Comparison of ENCODE assay signal across 7 cellular contexts in genomic region chr10:93379366-93380042, GRCh38.
DNase-seq lines count a peak whose midpoint lies in the region; ATAC-seq and TF ChIP-seq lines count a peak whose summit lies in the region.

No MANE protein-coding gene starts in this region.

- TF ChIP-seq CTCF in gastroesophageal sphincter (IDR thresholded peaks at IDR 0.05) = no peak
- TF ChIP-seq CTCF in suprapubic skin (IDR thresholded peaks at IDR 0.05) = no peak
- no peak for TF ChIP-seq CTCF in GM23338 (conservative IDR thresholded peaks at IDR 0.05; ENCODE audit: low read depth in 2 of 2)

- H3K79me2 ChIP-seq in GM23338 (replicated peaks; ENCODE audit: insufficient read depth) = no peaks in the 10 kb centered on the region

- H3K27ac ChIP-seq in gastroesophageal sphincter = peak overlapping the region; percentile 2 to 88 (median 86)
- peak overlapping the region; percentile 34 for H3K27ac ChIP-seq in suprapubic skin
- H3K27ac ChIP-seq in GM23338 (ENCODE audit: low read depth) = no peak overlapping the region

- H3K36me3 ChIP-seq in gastroesophageal sphincter = peaks cover 6 to 48% of the 10 kb centered on the region in 2 donors
- peaks cover 48% of the 10 kb centered on the region for H3K36me3 ChIP-seq in suprapubic skin
- no peaks in the 10 kb centered on the region for H3K36me3 ChIP-seq in GM23338 (ENCODE audit: insufficient read depth)

- no peaks in the 10 kb centered on the region for H3K27me3 Mint-ChIP-seq in activated T-helper 1 cell treated with anti-CD3 and anti-CD28 coated beads, Interleukin-12 subunit alpha, Interleukin-12 subunit beta, Interleukin-2, Interleukin-4 antibody, amounts not matched to agents 30 ng/mL and 10 ng/mL and 1 ng/mL, durations not matched to agents 14 hours and 24 hours and 36 hours (ENCODE audit: insufficient read depth)
- peaks cover 4% of the 10 kb centered on the region for H3K27me3 Mint-ChIP-seq in GM23338 (ENCODE audit: insufficient read depth, low read depth, poor library complexity)

- no peak overlapping the region for H3K4me2 ChIP-seq in GM23338

- H3K9me3 Mint-ChIP-seq in activated T-helper 1 cell treated with anti-CD3 and anti-CD28 coated beads, Interleukin-12 subunit alpha, Interleukin-12 subunit beta, Interleukin-2, Interleukin-4 antibody, amounts not matched to agents 30 ng/mL and 10 ng/mL and 1 ng/mL, durations not matched to agents 14 hours and 24 hours and 36 hours = no peaks in the 10 kb centered on the region
- H3K9me3 Mint-ChIP-seq in GM23338 = no peaks in the 10 kb centered on the region

- TF ChIP-seq POLR2A in gastroesophageal sphincter (IDR thresholded peaks at IDR 0.05) = no peak
- no peak for TF ChIP-seq POLR2A in suprapubic skin (IDR thresholded peaks at IDR 0.05)

- no peaks in the 10 kb centered on the region for H3K9me3 ChIP-seq in gastroesophageal sphincter
- no peaks in the 10 kb centered on the region for H3K9me3 ChIP-seq in suprapubic skin

- H4K20me1 ChIP-seq in GM23338 (replicated peaks; ENCODE audit: insufficient read depth) = no peaks in the 10 kb centered on the region

- peaks cover 36% of the 10 kb centered on the region for H3K4me1 Mint-ChIP-seq in activated T-helper 1 cell treated with anti-CD3 and anti-CD28 coated beads, Interleukin-12 subunit alpha, Interleukin-12 subunit beta, Interleukin-2, Interleukin-4 antibody, amounts not matched to agents 30 ng/mL and 10 ng/mL and 1 ng/mL, durations not matched to agents 14 hours and 24 hours and 36 hours (ENCODE audit: low read depth)
- peaks cover 8% of the 10 kb centered on the region for H3K4me1 Mint-ChIP-seq in GM23338

- H3K4me3 Mint-ChIP-seq in activated T-helper 1 cell treated with anti-CD3 and anti-CD28 coated beads, Interleukin-12 subunit alpha, Interleukin-12 subunit beta, Interleukin-2, Interleukin-4 antibody, amounts not matched to agents 30 ng/mL and 10 ng/mL and 1 ng/mL, durations not matched to agents 14 hours and 24 hours and 36 hours = peak overlapping the region; percentile 52
- no peak overlapping the region for H3K4me3 Mint-ChIP-seq in GM23338

- ATAC-seq in gastroesophageal sphincter = no peak
- no peak for ATAC-seq in GM23338

- no peaks in the 10 kb centered on the region for H3K9me2 ChIP-seq in GM23338 (ENCODE audit: insufficient read depth)

- H3K27me3 ChIP-seq in gastroesophageal sphincter (no peaks in the 10 kb centered on the region), suprapubic skin (no peaks in the 10 kb centered on the region), GM23338 (ENCODE audit: insufficient read depth) (no peaks in the 10 kb centered on the region)

- H3K36me3 Mint-ChIP-seq in activated T-helper 1 cell treated with anti-CD3 and anti-CD28 coated beads, Interleukin-12 subunit alpha, Interleukin-12 subunit beta, Interleukin-2, Interleukin-4 antibody, amounts not matched to agents 30 ng/mL and 10 ng/mL and 1 ng/mL, durations not matched to agents 14 hours and 24 hours and 36 hours (ENCODE audit: low read depth) = peaks cover 5% of the 10 kb centered on the region
- no peaks in the 10 kb centered on the region for H3K36me3 Mint-ChIP-seq in GM23338 (ENCODE audit: low read depth)

- no peaks in the 10 kb centered on the region for H3F3A ChIP-seq in GM23338 (replicated peaks; ENCODE audit: low read depth)

- intact Hi-C loops in activated T-helper 1 cell treated with anti-CD3 and anti-CD28 coated beads, Interleukin-12 subunit alpha, Interleukin-12 subunit beta, Interleukin-2, Interleukin-4 antibody, amounts not matched to agents 30 ng/mL and 10 ng/mL and 1 ng/mL, durations not matched to agents 14 hours and 24 hours and 36 hours (cut with micrococcal nuclease) = loop anchor here (1.0 to 5.0 kb wide), 5 partner anchors 117 to 1167 kb away; partner anchors contain the start of genes CEP55, EXOC6 and FRA10AC1

- H2AFZ ChIP-seq in GM23338 = no peak overlapping the region

- TF ChIP-seq EP300 in gastroesophageal sphincter (IDR thresholded peaks at IDR 0.05) = no peak
- TF ChIP-seq EP300 in suprapubic skin (IDR thresholded peaks at IDR 0.05) = no peak

- H3K4me1 ChIP-seq in gastroesophageal sphincter (peaks cover 7 to 57% (median 9%) of the 10 kb centered on the region in 3 donors), suprapubic skin (peaks cover 24% of the 10 kb centered on the region), GM23338 (ENCODE audit: insufficient read depth) (no peaks in the 10 kb centered on the region)

- 31 to 60% methylated on average over 4 of the region's 5 CpGs for WGBS in gastroesophageal sphincter (ENCODE audit: low coverage in 1 of 2), 2 donors
- 71% methylated on average over 5 of the region's 5 CpGs for WGBS in suprapubic skin

- peak overlapping the region; percentile 96 for H3K27ac Mint-ChIP-seq in activated T-helper 1 cell treated with anti-CD3 and anti-CD28 coated beads, Interleukin-12 subunit alpha, Interleukin-12 subunit beta, Interleukin-2, Interleukin-4 antibody, amounts not matched to agents 30 ng/mL and 10 ng/mL and 1 ng/mL, durations not matched to agents 14 hours and 24 hours and 36 hours
- no peak overlapping the region for H3K27ac Mint-ChIP-seq in GM23338

- H3K4me3 ChIP-seq in gastroesophageal sphincter = no peak overlapping the region
- H3K4me3 ChIP-seq in suprapubic skin = no peak overlapping the region
- H3K4me3 ChIP-seq in GM23338 = no peak overlapping the region

- peak; percentile 92 for DNase-seq in M059J (ENCODE audit: low read depth)
- peak; percentile 35 for DNase-seq in activated T-helper 1 cell treated with anti-CD3 and anti-CD28 coated beads, Interleukin-12 subunit alpha, Interleukin-12 subunit beta, Interleukin-2, Interleukin-4 antibody, amounts not matched to agents 30 ng/mL and 10 ng/mL and 1 ng/mL, durations not matched to agents 14 hours and 24 hours and 36 hours (ENCODE audit: low spot score)
- no peak for DNase-seq in suprapubic skin (ENCODE audit: low spot score in 2 of 2)
- no peak for DNase-seq in GM23338 (ENCODE audit: low spot score)
- DNase-seq in NCI-H1694 treated with DMSO at 0.1 percent for 48 hours (lab: John Stamatoyannopoulos, UW) = no peak
- no peak for DNase-seq in putamen (ENCODE audit: low spot score)

TF ChIP-seq in GM23338, 12 proteins besides CTCF, POLR2A, EP300 and RAD21 (continues in another document):
- TF ChIP-seq ETS1 (IDR thresholded peaks at IDR 0.05) = no peak
- no peak for TF ChIP-seq STAT1 (IDR thresholded peaks at IDR 0.05; ENCODE audit: unreplicated experiment)
- TF ChIP-seq EZH2 (IDR thresholded peaks at IDR 0.05; ENCODE audit: low read depth, unreplicated experiment) = no peak
- TF ChIP-seq JUNB (IDR thresholded peaks at IDR 0.05; ENCODE audit: unreplicated experiment) = no peak
- TF ChIP-seq POLR2AphosphoS5 (IDR thresholded peaks at IDR 0.05; ENCODE audit: low read depth) = no peak
- no peak for TF ChIP-seq ZNF114 (CRISPR knock-in tag; IDR thresholded peaks at IDR 0.05)
- TF ChIP-seq EZH2phosphoT487 (IDR thresholded peaks at IDR 0.05; ENCODE audit: unreplicated experiment) = no peak

Comparison
In these comparisons a context has a peak if more than half of its experiments do, and no peak if none do; other contexts are left out.
1. DNase-seq: peak in M059J (single experiment) and activated T-helper 1 cell treated with anti-CD3 and anti-CD28 coated beads, Interleukin-12 subunit alpha, Interleukin-12 subunit beta, Interleukin-2, Interleukin-4 antibody, amounts not matched to agents 30 ng/mL and 10 ng/mL and 1 ng/mL, durations not matched to agents 14 hours and 24 hours and 36 hours (single experiment); none in suprapubic skin (0 of 2), GM23338 (single experiment), NCI-H1694 treated with DMSO at 0.1 percent for 48 hours (single experiment) and putamen (single experiment).